25 cellular contexts compared by ENCODE assay signal in genomic region chr11:43747130-43747802, GRCh38.
DNase-seq lines count a peak whose midpoint lies in the region; ATAC-seq and TF ChIP-seq lines count a peak whose summit lies in the region.
"Had no signal": no experiment of that assay in that cellular context is flagged by ENCODE, and none has a peak within 500 bp of the region (broad histone marks: within the 10 kb centered on the region; RNA-seq: fewer than 3 reads in every experiment).

No MANE protein-coding gene starts in this region.

- H4K12ac ChIP-seq in trophoblast cell (ENCODE audit: low read depth, low read length): no peak overlapping the region

- H3K27ac ChIP-seq in HL-60 (replicated peaks) (peak overlapping the region; percentile 51), trophoblast cell (ENCODE audit: low read depth, low read length) (peak overlapping the region; percentile 35)
- H3K27ac ChIP-seq: neural progenitor cell, sigmoid colon, SJCRH30, suprapubic skin, uterus had no signal

- no peak overlapping the region for H2AK5ac ChIP-seq in trophoblast cell (ENCODE audit: low read length)

- no peak for TF ChIP-seq CTCF in HL-60 (IDR thresholded peaks at IDR 0.05; ENCODE audit: insufficient read depth, low read length)

- peaks cover 2% of the 10 kb centered on the region for H3K79me2 ChIP-seq in trophoblast cell (ENCODE audit: control insufficient read depth, insufficient read depth, low read length, poor library complexity)

- no peak overlapping the region for H3K23ac ChIP-seq in trophoblast cell (ENCODE audit: low read length)

- no peak overlapping the region for H2BK12ac ChIP-seq in trophoblast cell (ENCODE audit: low read length)

- H2BK120ac ChIP-seq in trophoblast cell (ENCODE audit: insufficient read depth, low read length, poor library complexity): no peak overlapping the region

- no peak overlapping the region for H3K18ac ChIP-seq in trophoblast cell (ENCODE audit: low read length)

- H3K4me2 ChIP-seq in trophoblast cell (ENCODE audit: low read length): peak overlapping the region; percentile 29
- H3K4me2 ChIP-seq: neural progenitor cell had no signal

- H3K9me3 ChIP-seq in trophoblast cell (ENCODE audit: insufficient read depth, low read depth, low read length): peaks cover 2% of the 10 kb centered on the region
- H3K9me3 ChIP-seq: sigmoid colon, SJCRH30, suprapubic skin, uterus had no signal

- H3K4me3 ChIP-seq in HL-60 (replicated peaks; ENCODE audit: insufficient read depth, low read length): no peak overlapping the region
- no peak overlapping the region for H3K4me3 ChIP-seq in trophoblast cell (ENCODE audit: low read depth, low read length)
- H3K4me3 ChIP-seq: GM12878, neural progenitor cell, sigmoid colon, SJCRH30, suprapubic skin, uterus had no signal

- no peak overlapping the region for H3K9ac ChIP-seq in trophoblast cell (ENCODE audit: low read length)
- H3K9ac ChIP-seq: neural progenitor cell had no signal

- H2AFZ ChIP-seq in trophoblast cell (ENCODE audit: insufficient read depth, low read length, poor library complexity): no peak overlapping the region
- H2AFZ ChIP-seq: neural progenitor cell had no signal

- no peak overlapping the region for H2BK5ac ChIP-seq in trophoblast cell (ENCODE audit: low read depth, low read length, poor library complexity)

- peaks cover 2 to 5% of the 10 kb centered on the region in 2 experiments for H3K36me3 ChIP-seq in trophoblast cell (ENCODE audit: control insufficient read depth in 1 of 2, insufficient read depth in 2 of 2, low read length in 2 of 2)
- H3K36me3 ChIP-seq: neural progenitor cell, sigmoid colon, uterus had no signal

- WGBS in trophoblast cell (ENCODE audit: extremely low coverage, insufficient coverage, insufficient read length): no CpG with 5 or more reads among the region's 7 CpGs

- no peak overlapping the region for H4K91ac ChIP-seq in trophoblast cell (ENCODE audit: low read depth, low read length)

- ATAC-seq in GM21576 (IDR thresholded peaks at IDR 0.05; ENCODE audit: unreplicated experiment) (no peak), left colon (no peak)
- ATAC-seq: activated T-cell treated with anti-CD3 and anti-CD28 coated beads, Interleukin-2, amount 50 U/mL, for 4 hours; GM12878; Panc1 had no signal

- no peaks in the 10 kb centered on the region for H3K27me3 ChIP-seq in HL-60 (ENCODE audit: insufficient read depth, poor library complexity, severe bottlenecking)
- H3K27me3 ChIP-seq in trophoblast cell (ENCODE audit: insufficient read depth, low read length): no peaks in the 10 kb centered on the region
- H3K27me3 ChIP-seq: neural progenitor cell, sigmoid colon, SJCRH30, suprapubic skin, uterus had no signal

- no peak overlapping the region for H3K14ac ChIP-seq in trophoblast cell (ENCODE audit: low read length)

- H3K4ac ChIP-seq in trophoblast cell (ENCODE audit: low read depth, low read length): no peak overlapping the region

- no peak overlapping the region for H4K8ac ChIP-seq in trophoblast cell (ENCODE audit: low read depth, low read length)

- peaks cover 5% of the 10 kb centered on the region in 2 experiments for H3K4me1 ChIP-seq in trophoblast cell (ENCODE audit: control insufficient read depth in 1 of 2, insufficient read depth in 2 of 2, low read length in 2 of 2)
- H3K4me1 ChIP-seq: neural progenitor cell, sigmoid colon, SJCRH30, suprapubic skin, uterus had no signal

- DNase-seq in HL-60 (ENCODE audit: low read depth in 1 of 2, low spot score in 1 of 2) (no peak), MV-4-11 (lab: John Stamatoyannopoulos, UW) (peak; percentile 54), amniotic epithelial cell (ENCODE audit: low read depth) (peak; percentile 61), trophoblast cell (peak; percentile 6 to 63), SIG-M5 treated with dmso at 0.1 percent for 504 hours (lab: John Stamatoyannopoulos, UW; ENCODE audit: unreplicated experiment) (no peak), left colon (no peak)
- DNase-seq: activated CD4-positive, alpha-beta T cell treated with anti-CD3 and anti-CD28 coated beads for 4 hours; activated CD8-positive, alpha-beta memory T cell treated with anti-CD3 and anti-CD28 coated beads for 24 hours; activated T-cell treated with anti-CD3 and anti-CD28 coated beads, Interleukin-2, amount 50 U/mL, for 4 hours; CD4-positive, CD25-positive, alpha-beta regulatory T cell; NCI-H1048; NCI-H187; NCI-H2171; NCI-H524 treated with DMSO at 0.1 percent for 48 hours; posterior cingulate gyrus; sigmoid colon; SJCRH30; stimulated activated CD4-positive, alpha-beta T cell treated with anti-CD3 and anti-CD28 coated beads, Interleukin-15, amount 100 ng/mL, for 24 hours; stimulated activated naive CD4-positive, alpha-beta T cell; uterus had no signal

- H3K79me1 ChIP-seq in trophoblast cell (ENCODE audit: low read length): peaks cover 1% of the 10 kb centered on the region

- intact Hi-C loops in left colon (cut with DNase I, micrococcal nuclease): no loop called here

Comparison
In these comparisons a context has a peak if more than half of its experiments do, and no peak if none do; other contexts are left out.
1. DNase-seq: peak in MV-4-11 (single experiment), amniotic epithelial cell (single experiment) and trophoblast cell (2 of 2); none in HL-60 (0 of 2), SIG-M5 treated with dmso at 0.1 percent for 504 hours (single experiment) and left colon (0 of 2).